Comparison of ENCODE assay signal across 13 cellular contexts in genomic region chr2:69214898-69215297, GRCh38.
DNase-seq lines count a peak whose midpoint lies in the region; ATAC-seq and TF ChIP-seq lines count a peak whose summit lies in the region.
"Had no signal": no experiment of that assay in that cellular context is flagged by ENCODE, and none has a peak within 500 bp of the region (broad histone marks: within the 10 kb centered on the region; RNA-seq: fewer than 3 reads in every experiment).

No MANE protein-coding gene starts in this region.

- H3K23ac ChIP-seq in trophoblast cell (ENCODE audit: low read length), result no peak overlapping the region

- intact Hi-C loops in right cardiac atrium (cut with DNase I), result no loop called here
- intact Hi-C loops in upper lobe of right lung (cut with DNase I), result no loop called here

- H2AK5ac ChIP-seq in trophoblast cell (ENCODE audit: low read length), result no peak overlapping the region

- H3K27ac ChIP-seq in brain microvascular endothelial cell (no peak overlapping the region), right cardiac atrium (ENCODE audit: low read length) (peak overlapping the region; percentile 40), upper lobe of right lung (no peak overlapping the region), trophoblast cell (ENCODE audit: low read depth, low read length) (no peak overlapping the region)
- H3K27ac ChIP-seq: SJCRH30 had no signal

- no peaks in the 10 kb centered on the region for H3K9me3 ChIP-seq in right cardiac atrium (ENCODE audit: control insufficient read depth, low read length)
- H3K9me3 ChIP-seq in upper lobe of right lung, result no peaks in the 10 kb centered on the region
- no peaks in the 10 kb centered on the region for H3K9me3 ChIP-seq in trophoblast cell (ENCODE audit: insufficient read depth, low read depth, low read length)
- H3K9me3 ChIP-seq: A549, SJCRH30 had no signal

- H3K4me2 ChIP-seq in trophoblast cell (ENCODE audit: low read length), result no peak overlapping the region
- H3K4me2 ChIP-seq: A549 had no signal

- TF ChIP-seq CTCF in brain microvascular endothelial cell (IDR thresholded peaks at IDR 0.05; ENCODE audit: low read depth, low read length, missing control alignments) (no peak), upper lobe of right lung (IDR thresholded peaks at IDR 0.05) (no peak)

- no peaks in the 10 kb centered on the region for H3K79me1 ChIP-seq in trophoblast cell (ENCODE audit: low read length)

- no peaks in the 10 kb centered on the region for H3K36me3 ChIP-seq in brain microvascular endothelial cell (replicated peaks)
- H3K36me3 ChIP-seq in upper lobe of right lung, result no peaks in the 10 kb centered on the region
- peaks cover 0 to 2% of the 10 kb centered on the region in 2 experiments for H3K36me3 ChIP-seq in trophoblast cell (ENCODE audit: control insufficient read depth in 1 of 2, insufficient read depth in 2 of 2, low read length in 2 of 2)

- ATAC-seq in right cardiac atrium, result peak; percentile 73 to 79
- ATAC-seq in upper lobe of right lung, result peak; percentile 54
- ATAC-seq in HG03025 (IDR thresholded peaks at IDR 0.05; ENCODE audit: low FRiP score, unreplicated experiment), result no peak

- DNase-seq in NCI-H2171 treated with DMSO at 0.1 percent for 48 hours (lab: John Stamatoyannopoulos, UW) (peak; percentile 31), NCI-H2171 (lab: John Stamatoyannopoulos, UW) (no peak), brain microvascular endothelial cell (peak; percentile 48), right cardiac atrium (peak in 1 of 3 donors; percentile 53), upper lobe of right lung (no peak), activated T-cell treated with anti-CD3 and anti-CD28 coated beads for 4 hours (no peak), trophoblast cell (no peak)
- DNase-seq: activated CD4-positive, alpha-beta T cell treated with anti-CD3 and anti-CD28 coated beads, Interleukin-2, amount 10 ng/mL, durations not matched to agents 24 days and 14 days; activated naive CD4-positive, alpha-beta T cell; hypothalamus had no signal

- H4K8ac ChIP-seq in trophoblast cell (ENCODE audit: low read depth, low read length), result no peak overlapping the region

- H4K12ac ChIP-seq in trophoblast cell (ENCODE audit: low read depth, low read length), result no peak overlapping the region

- no peaks in the 10 kb centered on the region for H3K79me2 ChIP-seq in trophoblast cell (ENCODE audit: control insufficient read depth, insufficient read depth, low read length, poor library complexity)

- H2BK12ac ChIP-seq in trophoblast cell (ENCODE audit: low read length), result no peak overlapping the region

- H3K9ac ChIP-seq in trophoblast cell (ENCODE audit: low read length), result no peak overlapping the region

- in situ Hi-C loops in brain microvascular endothelial cell (cut with HindIII; ENCODE audit: low pct_ligation_motif_present, low sequenced_read_pairs), result no loop called here

- no peak overlapping the region for H2AFZ ChIP-seq in trophoblast cell (ENCODE audit: insufficient read depth, low read length, poor library complexity)

- no peak overlapping the region for H4K91ac ChIP-seq in trophoblast cell (ENCODE audit: low read depth, low read length)

- no peak overlapping the region for H3K18ac ChIP-seq in trophoblast cell (ENCODE audit: low read length)

- 33% methylated on average over 5 of the region's 5 CpGs for WGBS in right cardiac atrium
- WGBS in trophoblast cell (ENCODE audit: extremely low coverage, insufficient coverage, insufficient read length), result no CpG with 5 or more reads among the region's 5 CpGs

- H3K14ac ChIP-seq in trophoblast cell (ENCODE audit: low read length), result no peak overlapping the region

- no peak overlapping the region for H2BK5ac ChIP-seq in trophoblast cell (ENCODE audit: low read depth, low read length, poor library complexity)

- H3K27me3 ChIP-seq in brain microvascular endothelial cell (replicated peaks) (no peaks in the 10 kb centered on the region), right cardiac atrium (ENCODE audit: control insufficient read depth, insufficient read depth) (no peaks in the 10 kb centered on the region), upper lobe of right lung (no peaks in the 10 kb centered on the region), trophoblast cell (ENCODE audit: insufficient read depth, low read length) (no peaks in the 10 kb centered on the region)
- H3K27me3 ChIP-seq: SJCRH30 had no signal

- H3K4me1 ChIP-seq in right cardiac atrium (ENCODE audit: control insufficient read depth, insufficient read depth, low read length), result peaks cover 9% of the 10 kb centered on the region
- H3K4me1 ChIP-seq in upper lobe of right lung, result no peaks in the 10 kb centered on the region
- peaks cover 0 to 2% of the 10 kb centered on the region in 2 experiments for H3K4me1 ChIP-seq in trophoblast cell (ENCODE audit: control insufficient read depth in 1 of 2, insufficient read depth in 2 of 2, low read length in 2 of 2)

- H3K4me3 ChIP-seq in brain microvascular endothelial cell (ENCODE audit: low read depth, low read length) (no peak overlapping the region), right cardiac atrium (ENCODE audit: low read length) (no peak overlapping the region), upper lobe of right lung (no peak overlapping the region), trophoblast cell (ENCODE audit: low read depth, low read length) (no peak overlapping the region)
- H3K4me3 ChIP-seq: A549, SJCRH30 had no signal

- H2BK120ac ChIP-seq in trophoblast cell (ENCODE audit: insufficient read depth, low read length, poor library complexity), result no peak overlapping the region

- no peak overlapping the region for H3K4ac ChIP-seq in trophoblast cell (ENCODE audit: low read depth, low read length)

Comparison
In these comparisons a context has a peak if more than half of its experiments do, and no peak if none do; other contexts are left out.
1. DNase-seq: peak in NCI-H2171 treated with DMSO at 0.1 percent for 48 hours (single experiment) and brain microvascular endothelial cell (single experiment); none in NCI-H2171 (single experiment), upper lobe of right lung (single experiment), activated T-cell treated with anti-CD3 and anti-CD28 coated beads for 4 hours (single experiment) and trophoblast cell (0 of 2).